ENCODE assay signal across 11 cellular contexts in genomic region chr6:37990762-37991525, GRCh38.
DNase-seq lines count a peak whose midpoint lies in the region; ATAC-seq, FAIRE-seq and TF ChIP-seq lines count a peak whose summit lies in the region.
"Had no signal": no experiment of that assay in that cellular context is flagged by ENCODE, and none has a peak within 500 bp of the region (broad histone marks: within the 10 kb centered on the region; RNA-seq: fewer than 3 reads in every experiment).

No MANE protein-coding gene starts in this region.

- H3K9me3 ChIP-seq in A549 = no peaks in the 10 kb centered on the region
- H3K9me3 ChIP-seq in endodermal cell (ENCODE audit: control insufficient read depth, low read length) = no peaks in the 10 kb centered on the region
- H3K9me3 ChIP-seq: ovary had no signal

- no peaks in the 10 kb centered on the region for H3K36me3 Mint-ChIP-seq in MCF 10A (ENCODE audit: insufficient read depth, unreplicated experiment)
- H3K36me3 Mint-ChIP-seq in endodermal cell (ENCODE audit: low read depth) = no peaks in the 10 kb centered on the region
- H3K36me3 Mint-ChIP-seq in activated CD8-positive, alpha-beta T cell treated with anti-CD3 and anti-CD28 coated beads for 36 hours (ENCODE audit: low read depth) = no peaks in the 10 kb centered on the region
- H3K36me3 Mint-ChIP-seq in activated CD4-positive, alpha-beta T cell treated with anti-CD3 and anti-CD28 coated beads for 36 hours (ENCODE audit: low read depth) = no peaks in the 10 kb centered on the region

- no peaks in the 10 kb centered on the region for H3K27me3 Mint-ChIP-seq in MCF 10A (ENCODE audit: insufficient read depth, unreplicated experiment)
- H3K27me3 Mint-ChIP-seq in endodermal cell (ENCODE audit: insufficient read depth) = no peaks in the 10 kb centered on the region
- no peaks in the 10 kb centered on the region for H3K27me3 Mint-ChIP-seq in activated CD8-positive, alpha-beta T cell treated with anti-CD3 and anti-CD28 coated beads for 36 hours
- H3K27me3 Mint-ChIP-seq in activated CD4-positive, alpha-beta T cell treated with anti-CD3 and anti-CD28 coated beads for 36 hours = no peaks in the 10 kb centered on the region
- H3K27me3 Mint-ChIP-seq: effector memory CD8-positive, alpha-beta T cell; stimulated activated naive CD8-positive, alpha-beta T cell treated with anti-CD3 and anti-CD28 coated beads, Interleukin-15, Interleukin-2, amounts not matched to agents 100 ng/mL and 50 ng/mL, for 24 hours had no signal

- no peaks in the 10 kb centered on the region for H3K27me3 ChIP-seq in endodermal cell (ENCODE audit: control insufficient read depth, insufficient read depth, low read length, poor library complexity, severe bottlenecking)
- H3K27me3 ChIP-seq: ovary had no signal

- 44% methylated on average over 6 of the region's 6 CpGs for WGBS in A549 (ENCODE audit: missing lambda C conversion rate)
- WGBS in endodermal cell (ENCODE audit: insufficient coverage in 1 of 2, insufficient read length in 1 of 2), 2 experiments = 73 to 83% methylated on average over 3 to 6 of the region's 6 CpGs

- H3K27ac ChIP-seq in A549 = no peak overlapping the region
- no peak overlapping the region for H3K27ac ChIP-seq in endodermal cell (ENCODE audit: low read depth, low read length)

- TF ChIP-seq CTCF in A549 (IDR thresholded peaks at IDR 0.05) (no peak), MCF 10A (IDR thresholded peaks at IDR 0.05; ENCODE audit: unreplicated experiment) (no peak), endodermal cell (conservative IDR thresholded peaks at IDR 0.05) (no peak)
- TF ChIP-seq CTCF in activated CD8-positive, alpha-beta T cell treated with anti-CD3 and anti-CD28 coated beads for 36 hours (IDR thresholded peaks at IDR 0.05) = no peak

- H3K9ac ChIP-seq in endodermal cell (ENCODE audit: extremely low read depth, low read length, poor library complexity, severe bottlenecking) = no peak overlapping the region

- peak overlapping the region; percentile 41 for H3K4me2 ChIP-seq in A549

- no peak overlapping the region for H3K4me3 Mint-ChIP-seq in MCF 10A (ENCODE audit: unreplicated experiment)
- H3K4me3 Mint-ChIP-seq in endodermal cell = no peak overlapping the region
- H3K4me3 Mint-ChIP-seq in activated CD8-positive, alpha-beta T cell treated with anti-CD3 and anti-CD28 coated beads for 36 hours = no peak overlapping the region
- H3K4me3 Mint-ChIP-seq in activated CD4-positive, alpha-beta T cell treated with anti-CD3 and anti-CD28 coated beads for 36 hours = no peak overlapping the region
- H3K4me3 Mint-ChIP-seq: effector memory CD8-positive, alpha-beta T cell; stimulated activated naive CD8-positive, alpha-beta T cell treated with anti-CD3 and anti-CD28 coated beads, Interleukin-15, Interleukin-2, amounts not matched to agents 100 ng/mL and 50 ng/mL, for 24 hours had no signal

- TF ChIP-seq EP300 in A549 (IDR thresholded peaks at IDR 0.05) = no peak

- BruUV-seq in MCF 10A (replicated peaks; lab: Mats Ljungman, UMichigan) = no TSS peak

- H3K4me3 ChIP-seq in A549 = no peak overlapping the region
- H3K4me3 ChIP-seq in endodermal cell (ENCODE audit: low read length) = no peak overlapping the region
- H3K4me3 ChIP-seq: ovary had no signal

- no peaks in the 10 kb centered on the region for H3K9me3 Mint-ChIP-seq in MCF 10A (ENCODE audit: unreplicated experiment)
- no peaks in the 10 kb centered on the region for H3K9me3 Mint-ChIP-seq in endodermal cell
- no peaks in the 10 kb centered on the region for H3K9me3 Mint-ChIP-seq in activated CD8-positive, alpha-beta T cell treated with anti-CD3 and anti-CD28 coated beads for 36 hours
- no peaks in the 10 kb centered on the region for H3K9me3 Mint-ChIP-seq in activated CD4-positive, alpha-beta T cell treated with anti-CD3 and anti-CD28 coated beads for 36 hours (ENCODE audit: low read depth)
- H3K9me3 Mint-ChIP-seq: effector memory CD8-positive, alpha-beta T cell; stimulated activated naive CD8-positive, alpha-beta T cell treated with anti-CD3 and anti-CD28 coated beads, Interleukin-15, Interleukin-2, amounts not matched to agents 100 ng/mL and 50 ng/mL, for 24 hours had no signal

- peak; percentile 24 to 57; a peak in 1 of 6 replicates for ATAC-seq in A549
- no peak for ATAC-seq in activated CD8-positive, alpha-beta T cell treated with anti-CD3 and anti-CD28 coated beads for 36 hours
- ATAC-seq in activated CD4-positive, alpha-beta T cell treated with anti-CD3 and anti-CD28 coated beads for 36 hours = no peak
- ATAC-seq: effector memory CD8-positive, alpha-beta T cell had no signal

- H3K4me1 ChIP-seq in A549 (peaks cover 59% of the 10 kb centered on the region), endodermal cell (ENCODE audit: control insufficient read depth, insufficient read depth, low read length) (no peaks in the 10 kb centered on the region)

- TF ChIP-seq POLR2A in A549 (IDR thresholded peaks at IDR 0.05; ENCODE audit: low read length) = no peak

- H3K27ac Mint-ChIP-seq in MCF 10A (ENCODE audit: low read depth, unreplicated experiment) = no peak overlapping the region
- H3K27ac Mint-ChIP-seq in endodermal cell = no peak overlapping the region
- no peak overlapping the region for H3K27ac Mint-ChIP-seq in activated CD8-positive, alpha-beta T cell treated with anti-CD3 and anti-CD28 coated beads for 36 hours
- H3K27ac Mint-ChIP-seq in activated CD4-positive, alpha-beta T cell treated with anti-CD3 and anti-CD28 coated beads for 36 hours = no peak overlapping the region
- H3K27ac Mint-ChIP-seq: effector memory CD8-positive, alpha-beta T cell; stimulated activated naive CD8-positive, alpha-beta T cell treated with anti-CD3 and anti-CD28 coated beads, Interleukin-15, Interleukin-2, amounts not matched to agents 100 ng/mL and 50 ng/mL, for 24 hours had no signal

- POLR2A ChIA-PET in A549 (lab: Yijun Ruan, JAX) = no interaction called here
- POLR2A ChIA-PET in MCF 10A (lab: Yijun Ruan, JAX) = interaction anchor here (0.6 to 1.5 kb wide), 4 partner anchors 17 to 636 kb away, joined by 3 to 4 read pairs (median 3); no protein-coding TSS in a partner anchor
- POLR2A ChIA-PET in activated CD8-positive, alpha-beta T cell treated with anti-CD3 and anti-CD28 coated beads for 36 hours (lab: Charles Lee) = interaction anchor here (0.7 kb wide), 1 partner anchor 65 kb away, joined by 3 read pairs; no protein-coding TSS in a partner anchor
- POLR2A ChIA-PET in activated CD4-positive, alpha-beta T cell treated with anti-CD3 and anti-CD28 coated beads for 36 hours (lab: Charles Lee) = no interaction called here

- intact Hi-C loops in MCF 10A (cut with micrococcal nuclease) = no loop called here
- intact Hi-C loops in activated CD8-positive, alpha-beta T cell treated with anti-CD3 and anti-CD28 coated beads for 36 hours (cut with micrococcal nuclease) = no loop called here
- intact Hi-C loops in activated CD4-positive, alpha-beta T cell treated with anti-CD3 and anti-CD28 coated beads for 36 hours (cut with DNase I, micrococcal nuclease) = no loop called here

- H3K4me1 Mint-ChIP-seq in MCF 10A (ENCODE audit: insufficient read depth, unreplicated experiment) (peaks cover 19% of the 10 kb centered on the region), endodermal cell (peaks cover 10% of the 10 kb centered on the region)
- peaks cover 61% of the 10 kb centered on the region for H3K4me1 Mint-ChIP-seq in activated CD8-positive, alpha-beta T cell treated with anti-CD3 and anti-CD28 coated beads for 36 hours (ENCODE audit: low read depth)
- peaks cover 58% of the 10 kb centered on the region for H3K4me1 Mint-ChIP-seq in activated CD4-positive, alpha-beta T cell treated with anti-CD3 and anti-CD28 coated beads for 36 hours

- H3K36me3 ChIP-seq in endodermal cell (ENCODE audit: control insufficient read depth, insufficient read depth, low read length) = no peaks in the 10 kb centered on the region
- H3K36me3 ChIP-seq: ovary had no signal

- TF ChIP-seq RAD21 in A549 (conservative IDR thresholded peaks at IDR 0.05 in 1 of 2, IDR thresholded peaks at IDR 0.05 in 1 of 2) = no peak

- no peak for FAIRE-seq in A549 (lab: Jason Lieb, UNC)

- CTCF ChIA-PET in A549 (lab: Yijun Ruan, JAX) = interaction anchor here (0.6 to 1.4 kb wide), 3 partner anchors 9 to 200 kb away, joined by 3 to 4 read pairs (median 3); no protein-coding TSS in a partner anchor
- CTCF ChIA-PET in MCF 10A (lab: Yijun Ruan, JAX) = interaction anchor here (0.7 to 1.0 kb wide), 3 partner anchors 8 to 376 kb away, joined by 3 to 5 read pairs (median 3); no protein-coding TSS in a partner anchor
- CTCF ChIA-PET in activated CD8-positive, alpha-beta T cell treated with anti-CD3 and anti-CD28 coated beads for 36 hours (lab: Charles Lee) = interaction anchor here (1.5 to 1.6 kb wide), 2 partner anchors 14 to 172 kb away, joined by 3 to 4 read pairs; no protein-coding TSS in a partner anchor
- CTCF ChIA-PET in activated CD4-positive, alpha-beta T cell treated with anti-CD3 and anti-CD28 coated beads for 36 hours (lab: Charles Lee) = interaction anchor here (0.9 kb wide), 1 partner anchor 9 kb away, joined by 3 read pairs; no protein-coding TSS in a partner anchor

- DNase-seq in A549 (ENCODE audit: low read depth in 1 of 2, low spot score in 1 of 2) (peak; percentile 16 to 32), HS-5 (ENCODE audit: low read depth) (peak; percentile 58), MCF 10A (ENCODE audit: unreplicated experiment) (peak; percentile 52), medulla oblongata (ENCODE audit: extremely low spot score) (peak; percentile 46), NCI-H2029 (lab: John Stamatoyannopoulos, UW) (no peak), endodermal cell (no peak)
- no peak for DNase-seq in activated CD8-positive, alpha-beta T cell treated with anti-CD3 and anti-CD28 coated beads for 36 hours
- DNase-seq in activated CD4-positive, alpha-beta T cell treated with anti-CD3 and anti-CD28 coated beads for 36 hours = no peak
- DNase-seq: effector memory CD8-positive, alpha-beta T cell had no signal

TF ChIP-seq in A549, 52 proteins besides CTCF, POLR2A, EP300 and RAD21:
- TF ChIP-seq HES2 (IDR thresholded peaks at IDR 0.05) (no peak), USF2 (IDR thresholded peaks at IDR 0.05) (peak; percentile 57), NR3C1 (IDR thresholded peaks at IDR 0.05) (no peak), ZFP36 (IDR thresholded peaks at IDR 0.05; ENCODE audit: borderline replicate concordance, partially characterized antibody) (no peak), TFCP2L1 (CRISPR knock-in tag; IDR thresholded peaks at IDR 0.05) (no peak), ZSCAN20 (CRISPR knock-in tag; IDR thresholded peaks at IDR 0.05) (no peak)

Comparison
In these comparisons a context has a peak if more than half of its experiments do, and no peak if none do; other contexts are left out.
1. ATAC-seq: peak in A549 (2 of 2); none in activated CD8-positive, alpha-beta T cell treated with anti-CD3 and anti-CD28 coated beads for 36 hours (single experiment) and activated CD4-positive, alpha-beta T cell treated with anti-CD3 and anti-CD28 coated beads for 36 hours (single experiment).
2. DNase-seq: peak in A549 (2 of 2), HS-5 (single experiment), MCF 10A (single experiment) and medulla oblongata (single experiment); none in NCI-H2029 (single experiment), endodermal cell (single experiment), activated CD8-positive, alpha-beta T cell treated with anti-CD3 and anti-CD28 coated beads for 36 hours (single experiment) and activated CD4-positive, alpha-beta T cell treated with anti-CD3 and anti-CD28 coated beads for 36 hours (single experiment).
3. POLR2A ChIA-PET loops: an anchor here in MCF 10A (0.6 to 1.5 kb wide) and activated CD8-positive, alpha-beta T cell treated with anti-CD3 and anti-CD28 coated beads for 36 hours (0.7 kb wide); none called in A549 and activated CD4-positive, alpha-beta T cell treated with anti-CD3 and anti-CD28 coated beads for 36 hours.